In the genomic region with DNA sequence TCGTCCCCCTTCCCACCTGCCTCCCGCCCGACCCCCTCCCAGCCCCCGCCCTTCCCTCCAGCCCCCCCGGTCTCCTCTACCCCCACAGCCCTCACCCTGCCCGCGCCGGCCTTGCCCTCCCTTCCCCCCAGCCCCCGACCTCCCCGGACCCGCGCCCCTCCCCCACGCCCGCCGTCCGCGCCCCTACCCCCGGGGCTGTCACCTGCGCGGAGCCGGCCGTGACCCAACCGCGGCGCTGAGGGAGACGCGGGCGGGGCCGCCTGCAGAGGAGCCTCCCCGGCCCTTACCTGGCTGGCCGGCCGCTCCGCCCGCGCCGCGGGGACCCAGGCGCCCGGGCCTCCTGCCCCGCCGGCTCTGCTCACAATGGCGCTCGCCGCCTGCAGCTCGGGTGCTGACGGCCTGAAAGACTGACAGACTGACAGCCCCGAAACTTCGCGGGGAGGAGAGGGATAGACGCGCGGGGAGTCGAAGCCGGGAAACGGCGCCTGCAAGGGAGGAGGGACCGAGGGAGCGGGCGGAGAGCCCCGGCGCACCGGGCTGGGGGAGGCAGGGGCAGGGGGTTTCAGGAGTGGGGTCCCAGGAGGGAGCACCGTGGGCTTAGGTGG, we compare ENCODE assay signal across 8 cellular contexts. TPM values are rescaled to one million over a fixed set of nuclear protein-coding genes. Genes with fewer than 3 reads are reported as not detected.
DNase-seq lines count a peak whose midpoint lies in the region; ATAC-seq and TF ChIP-seq lines count a peak whose summit lies in the region.

No MANE protein-coding gene starts in this region.

- no peaks in the 10 kb centered on the region for H3K27me3 Mint-ChIP-seq in naive thymus-derived CD8-positive, alpha-beta T cell

- no peak for DNase-seq in HFF-Myc (ENCODE audit: extremely low read depth, low read depth)
- DNase-seq in WERI-Rb-1 = peak; percentile 36
- peak; percentile 22 for DNase-seq in effector CD4-positive, alpha-beta T cell
- peak in 9 of 10 donors; percentile 23 to 74 (median 36) for DNase-seq in naive thymus-derived CD8-positive, alpha-beta T cell
- no peak for DNase-seq in NCI-H446 (lab: John Stamatoyannopoulos, UW)
- DNase-seq in C1 segment of cervical spinal cord (lab: John Stamatoyannopoulos, UW) = no peak

- H3K27ac Mint-ChIP-seq in naive thymus-derived CD8-positive, alpha-beta T cell = peak overlapping the region in 3 of 10 donors; percentile 29 to 41 (median 34)

- H3K27me3 ChIP-seq in WERI-Rb-1 (ENCODE audit: insufficient read depth, low read depth, severe bottlenecking) = no peaks in the 10 kb centered on the region

- no peaks in the 10 kb centered on the region for H3K9me3 ChIP-seq in WERI-Rb-1 (ENCODE audit: severe bottlenecking)

- TF ChIP-seq CTCF in HFF-Myc (IDR thresholded peaks at IDR 0.05; ENCODE audit: low read depth, low read length, missing control alignments) (no peak), WERI-Rb-1 (IDR thresholded peaks at IDR 0.05; ENCODE audit: low read depth, low read length) (no peak)

- peaks cover 0 to 7% (median 0%) of the 10 kb centered on the region in 3 donors for H3K36me3 Mint-ChIP-seq in naive thymus-derived CD8-positive, alpha-beta T cell

- ATAC-seq in naive thymus-derived CD8-positive, alpha-beta T cell = peak; percentile 34 to 37
- ATAC-seq in HG02884 (IDR thresholded peaks at IDR 0.05; ENCODE audit: unreplicated experiment) (no peak), GM21390 (IDR thresholded peaks at IDR 0.05; ENCODE audit: unreplicated experiment) (no peak)

- POLR2A ChIA-PET in naive thymus-derived CD8-positive, alpha-beta T cell (lab: Charles Lee) = interaction anchor here (0.6 to 1.1 kb wide), 5 partner anchors 26 to 638 kb away, joined by 3 to 4 read pairs (median 3); no protein-coding TSS in a partner anchor

- H3K4me1 Mint-ChIP-seq in naive thymus-derived CD8-positive, alpha-beta T cell = peaks cover 5 to 20% (median 13%) of the 10 kb centered on the region in 4 donors

- peak overlapping the region; percentile 51 for H3K27ac ChIP-seq in WERI-Rb-1

- no peaks in the 10 kb centered on the region for H3K9me3 Mint-ChIP-seq in naive thymus-derived CD8-positive, alpha-beta T cell

- H3K4me3 ChIP-seq in HFF-Myc (replicated peaks; ENCODE audit: low read depth, low read length) (peak overlapping the region; percentile 29; the same call in 1 of the 2 replicates), WERI-Rb-1 (ENCODE audit: low read depth, low read length) (peak overlapping the region; percentile 71)

- H3K36me3 ChIP-seq in WERI-Rb-1 = peaks cover 4% of the 10 kb centered on the region; the same call in 1 of the 2 replicates

- H3K4me3 Mint-ChIP-seq in naive thymus-derived CD8-positive, alpha-beta T cell = peak overlapping the region; percentile 77 to 91 (median 86)

RNA-seq across cellular contexts. Expression of a gene that starts 0.5 kb away (rescaled TPM):
- 1 to 10 TPM in 1 of 2 experiments, under 1 TPM in 1; 0.88 to 2.0 TPM for total RNA-seq in naive thymus-derived CD8-positive, alpha-beta T cell
- polyA plus RNA-seq in naive thymus-derived CD8-positive, alpha-beta T cell = 1 to 10 TPM; 2.4 to 4.8 (median 4.4) TPM

Comparison
In these comparisons a context has a peak if more than half of its experiments do, and no peak if none do; other contexts are left out.
1. DNase-seq: peak in WERI-Rb-1 (single experiment), effector CD4-positive, alpha-beta T cell (single experiment) and naive thymus-derived CD8-positive, alpha-beta T cell (9 of 10); none in HFF-Myc (single experiment), NCI-H446 (0 of 2) and C1 segment of cervical spinal cord (0 of 14).
2. ATAC-seq: peak in naive thymus-derived CD8-positive, alpha-beta T cell (2 of 2); none in HG02884 (single experiment) and GM21390 (single experiment).